14 cellular contexts compared by ENCODE assay signal in the genomic region with DNA sequence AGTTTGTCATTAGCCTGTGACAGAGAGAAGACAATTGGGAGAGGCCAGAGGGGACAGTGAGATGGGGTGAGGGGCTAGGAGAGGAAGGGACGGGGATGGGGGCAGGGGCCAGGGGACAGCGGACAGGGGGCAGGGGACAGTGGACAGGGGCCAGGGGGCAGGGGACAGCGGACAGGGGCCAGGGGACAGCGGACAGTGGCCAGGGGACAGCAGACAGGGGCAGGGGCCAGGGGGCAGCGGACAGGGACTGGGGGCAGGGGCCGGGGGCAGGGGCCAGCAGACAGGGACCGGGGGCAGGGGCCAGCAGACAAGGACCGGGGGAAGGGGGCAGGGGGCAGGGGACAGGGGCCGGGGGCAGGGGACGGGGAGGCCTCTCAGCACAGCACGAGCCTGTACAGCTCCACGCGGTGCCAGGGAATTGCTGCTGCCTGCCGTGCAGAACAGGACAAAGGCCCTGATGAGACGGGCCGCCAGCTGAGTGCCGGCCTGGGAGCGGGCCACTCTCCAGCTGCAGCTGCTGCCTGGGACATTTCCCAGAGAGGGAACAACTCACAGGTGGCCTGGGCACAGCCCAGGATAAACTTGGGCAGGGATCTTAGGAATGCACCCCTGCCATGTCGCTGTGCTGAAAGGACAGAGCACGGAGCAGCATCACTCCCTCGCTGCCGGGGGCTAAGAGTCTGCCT. TPM values are rescaled to one million over a fixed set of nuclear protein-coding genes. Genes with fewer than 3 reads are reported as not detected.
DNase-seq lines count a peak whose midpoint lies in the region; ATAC-seq and TF ChIP-seq lines count a peak whose summit lies in the region.
"Had no signal": no experiment of that assay in that cellular context is flagged by ENCODE, and none has a peak within 500 bp of the region (broad histone marks: within the 10 kb centered on the region; RNA-seq: fewer than 3 reads in every experiment).

No MANE protein-coding gene starts in this region.

- no peaks in the 10 kb centered on the region for H3K9me3 Mint-ChIP-seq in osteocyte (ENCODE audit: unreplicated experiment)
- H3K9me3 Mint-ChIP-seq: activated B cell treated with CpG ODN at 0.5 μM for 24 hours; CD4-positive, alpha-beta T cell had no signal

- ATAC-seq in heart left ventricle (peak; percentile 24 to 71 (median 54)), GM19351 (IDR thresholded peaks at IDR 0.05; ENCODE audit: unreplicated experiment) (no peak), GM21367 (IDR thresholded peaks at IDR 0.05; ENCODE audit: unreplicated experiment) (no peak), GM18517 (IDR thresholded peaks at IDR 0.05; ENCODE audit: unreplicated experiment) (no peak)

- H3K4me1 Mint-ChIP-seq in osteocyte (ENCODE audit: unreplicated experiment): peaks cover 29% of the 10 kb centered on the region
- H3K4me1 Mint-ChIP-seq: activated B cell treated with CpG ODN at 0.5 μM for 24 hours had no signal

- H3K4me1 ChIP-seq in heart left ventricle: peaks cover 0 to 15% (median 11%) of the 10 kb centered on the region in 12 donors

- DNase-seq in COLO668 (lab: John Stamatoyannopoulos, UW; ENCODE audit: unreplicated experiment): peak; percentile 10
- DNase-seq in NCI-H345 treated with DMSO at 0.1 percent for 48 hours (lab: John Stamatoyannopoulos, UW; ENCODE audit: unreplicated experiment): peak; percentile 31
- DNase-seq in heart left ventricle: peak in 2 of 5 donors; percentile 43 to 71
- no peak for DNase-seq in osteocyte (ENCODE audit: extremely low spot score, unreplicated experiment)
- no peak for DNase-seq in GOT3 (lab: John Stamatoyannopoulos, UW)
- DNase-seq: activated B cell treated with CpG ODN at 0.5 μM for 24 hours; CD4-positive, alpha-beta T cell; Kasumi-1; NCI-H510A treated with DMSO at 0.1 percent for 48 hours; upper lobe of left lung had no signal

- no peak overlapping the region for H3K4me3 ChIP-seq in heart left ventricle
- H3K4me3 ChIP-seq: upper lobe of left lung had no signal

- peaks cover 0 to 28% (median 3%) of the 10 kb centered on the region in 9 donors for H3K36me3 ChIP-seq in heart left ventricle

- no peaks in the 10 kb centered on the region for H3K27me3 ChIP-seq in heart left ventricle
- H3K27me3 ChIP-seq: upper lobe of left lung had no signal

- H3K27ac ChIP-seq in heart left ventricle: no peak overlapping the region
- H3K27ac ChIP-seq: RWPE1, upper lobe of left lung had no signal

- no peaks in the 10 kb centered on the region for H3K27me3 Mint-ChIP-seq in osteocyte (ENCODE audit: unreplicated experiment)
- H3K27me3 Mint-ChIP-seq: activated B cell treated with CpG ODN at 0.5 μM for 24 hours; CD4-positive, alpha-beta T cell had no signal

- TF ChIP-seq CTCF in heart left ventricle (IDR thresholded peaks at IDR 0.05): no peak
- TF ChIP-seq CTCF in osteocyte (IDR thresholded peaks at IDR 0.05): no peak

- H3K4me3 Mint-ChIP-seq in osteocyte (ENCODE audit: unreplicated experiment): no peak overlapping the region
- H3K4me3 Mint-ChIP-seq: activated B cell treated with CpG ODN at 0.5 μM for 24 hours; CD4-positive, alpha-beta T cell had no signal

- 55 to 66% (median 64%) methylated on average over 14 to 22 of the region's 22 CpGs for WGBS in heart left ventricle, 4 donors

- no peaks in the 10 kb centered on the region for H3K9me3 ChIP-seq in heart left ventricle
- H3K9me3 ChIP-seq: upper lobe of left lung had no signal

- no peak for TF ChIP-seq POLR2A in heart left ventricle (IDR thresholded peaks at IDR 0.05)

- H3K27ac Mint-ChIP-seq in osteocyte (ENCODE audit: unreplicated experiment): peak overlapping the region; percentile 51
- H3K27ac Mint-ChIP-seq: activated B cell treated with CpG ODN at 0.5 μM for 24 hours; CD4-positive, alpha-beta T cell had no signal

- intact Hi-C loops in heart left ventricle (cut with DNase I): no loop called here

- peaks cover 17% of the 10 kb centered on the region for H3K36me3 Mint-ChIP-seq in osteocyte (ENCODE audit: unreplicated experiment)

RNA-seq across cellular contexts. Expression of a gene that starts 38.7 kb away (rescaled TPM):
- total RNA-seq in heart left ventricle (1 to 10 TPM; 1.6 to 9.2 (median 2.7) TPM), osteocyte (12.7 and 12.8 TPM in 2 replicates)
- 1 to 10 TPM; 1.5 to 2.4 TPM for polyA plus RNA-seq in heart left ventricle

RNA-seq across cellular contexts. Expression of a gene that starts 38.7 kb away (rescaled TPM):
- total RNA-seq in heart left ventricle: 10 to 100 TPM; 12.6 to 37.1 (median 31.1) TPM
- 10 to 100 TPM; 17.4 to 19.7 TPM for polyA plus RNA-seq in heart left ventricle
- 26.8 and 31.1 TPM in 2 replicates for total RNA-seq in osteocyte

Comparison
In these comparisons a context has a peak if more than half of its experiments do, and no peak if none do; other contexts are left out.
1. DNase-seq: peak in COLO668 (single experiment) and NCI-H345 treated with DMSO at 0.1 percent for 48 hours (single experiment); none in osteocyte (single experiment) and GOT3 (single experiment).
2. ATAC-seq: peak in heart left ventricle (4 of 4); none in GM19351 (single experiment), GM21367 (single experiment) and GM18517 (single experiment).